Comparison of ENCODE assay signal across 8 cellular contexts in the genomic region with DNA sequence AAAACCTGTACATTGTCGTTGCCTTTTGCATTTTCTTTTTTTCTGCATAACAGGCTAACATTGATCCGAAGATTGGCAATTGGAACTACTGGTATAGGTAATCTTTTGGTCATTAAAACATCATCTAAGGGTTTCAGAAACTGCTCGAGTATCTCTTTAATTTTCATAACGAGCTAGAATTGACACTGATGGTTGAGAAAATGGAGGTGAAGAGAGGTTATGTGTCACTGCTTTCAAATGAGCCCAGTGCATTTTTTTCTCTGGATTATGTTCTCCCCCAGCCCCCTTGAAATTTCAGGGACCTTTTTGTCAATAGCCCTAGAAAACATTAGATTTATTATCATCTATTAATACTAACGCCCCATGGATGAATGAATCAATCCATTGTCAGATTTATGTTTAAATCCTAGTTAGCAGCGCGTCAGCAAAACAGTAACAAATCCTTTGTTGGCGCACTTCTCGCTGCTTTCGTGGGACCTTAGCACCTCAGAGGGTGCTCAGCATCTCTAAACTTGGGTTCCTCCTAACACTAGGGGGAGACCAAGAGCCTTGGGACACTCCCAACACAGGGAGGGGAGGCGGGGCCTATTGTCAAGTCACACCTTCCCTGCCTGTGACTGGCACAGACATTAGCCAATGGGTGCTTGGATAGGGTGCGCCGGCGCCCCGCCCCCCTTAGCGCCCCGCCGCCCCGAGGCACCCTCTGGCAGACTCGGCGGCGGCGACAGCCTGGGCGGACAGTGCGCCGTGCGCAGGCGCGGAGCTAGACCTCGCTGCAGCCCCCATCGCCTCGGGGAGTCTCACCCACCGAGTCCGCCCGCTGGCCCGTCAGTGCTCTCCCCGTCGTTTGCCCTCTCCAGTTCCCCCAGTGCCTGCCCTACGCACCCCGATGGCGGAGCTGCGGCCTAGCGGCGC. TPM values are rescaled to one million over a fixed set of nuclear protein-coding genes. Genes with fewer than 3 reads are reported as not detected.
DNase-seq lines count a peak whose midpoint lies in the region; ATAC-seq and TF ChIP-seq lines count a peak whose summit lies in the region.

Gene SUFU, plus strand, starts transcription at position 709 of the 915 bp plus-strand sequence. Its CDS starts 181 bp downstream, at position 890.

- TF ChIP-seq CTCF in lower leg skin (IDR thresholded peaks at IDR 0.05), result peak in 1 of 3 donors; percentile 71

- intact Hi-C loops in CD4-positive, alpha-beta memory T cell (cut with micrococcal nuclease), result loop anchor here (1.0 to 5.0 kb wide), 7 partner anchors 80 to 1414 kb away; partner anchors contain the start of genes CNNM2, GBF1, STN1 and TAF5
- intact Hi-C loops in lower leg skin (cut with DNase I; ENCODE audit: low total_unique reads), result loop anchor here (2.0 kb wide), 1 partner anchor 81 kb away; no protein-coding TSS in a partner anchor

- ATAC-seq in GM19397 (IDR thresholded peaks at IDR 0.05; ENCODE audit: unreplicated experiment) (peak; percentile 63), HG03571 (IDR thresholded peaks at IDR 0.05; ENCODE audit: unreplicated experiment) (peak; percentile 51)

- H3K27me3 Mint-ChIP-seq in CD4-positive, alpha-beta memory T cell, result no peaks in the 10 kb centered on the region

- no peak for TF ChIP-seq POLR2A in lower leg skin (IDR thresholded peaks at IDR 0.05)

- POLR2A ChIA-PET in CD4-positive, alpha-beta memory T cell (lab: Charles Lee; ENCODE audit: partially characterized antibody), result interaction anchor here (0.6 to 5.7 kb wide), 27 partner anchors 9 to 686 kb away, joined by 3 to 54 read pairs (median 4); partner anchors contain the start of genes ARL3, ARMH3, C10orf95 and CUEDC2

- peak within 1 kb of the TSS in 6 of 7 donors; percentile 86 to 95 (median 94) for H3K27ac Mint-ChIP-seq in CD4-positive, alpha-beta memory T cell

- CTCF ChIA-PET in CD4-positive, alpha-beta memory T cell (lab: Charles Lee; ENCODE audit: partially characterized antibody), result interaction anchor here (0.9 to 5.7 kb wide), 23 partner anchors 8 to 366 kb away, joined by 3 to 64 read pairs (median 4); partner anchors contain the start of genes ARL3, C10orf95, CUEDC2 and FBXL15

- no peaks in the 10 kb centered on the region for H3K9me3 Mint-ChIP-seq in CD4-positive, alpha-beta memory T cell

- H3K27me3 ChIP-seq in CD4-positive, alpha-beta memory T cell (ENCODE audit: insufficient read depth, low read length), result no peaks in the 10 kb centered on the region
- H3K27me3 ChIP-seq in duodenal mucosa (ENCODE audit: control insufficient read depth in 1 of 2, insufficient read depth in 2 of 2, low read length in 2 of 2), result no peaks in the 10 kb centered on the region

- peak within 1 kb of the TSS in 2 of 8 donors; percentile 92 to 95 for H3K4me3 Mint-ChIP-seq in CD4-positive, alpha-beta memory T cell

- WGBS in lower leg skin, 2 donors, result 1 to 4% methylated on average over 31 to 42 of the region's 44 CpGs

- H3K9ac ChIP-seq in duodenal mucosa (ENCODE audit: low read depth in 1 of 2, low read length in 2 of 2), result peak within 1 kb of the TSS; percentile 76 to 77

- H3K4me3 ChIP-seq in CD4-positive, alpha-beta memory T cell (ENCODE audit: low read length in 2 of 2), result peak within 1 kb of the TSS; percentile 97 to 99
- H3K4me3 ChIP-seq in duodenal mucosa (ENCODE audit: low read depth in 1 of 2, low read length in 2 of 2), result peak within 1 kb of the TSS; percentile 86 to 96
- H3K4me3 ChIP-seq in lower leg skin (ENCODE audit: low read depth, poor library complexity, severe bottlenecking), result peak within 1 kb of the TSS; percentile 71

- peaks cover 21 to 49% (median 35%) of the 10 kb centered on the region in 4 donors for H3K4me1 Mint-ChIP-seq in CD4-positive, alpha-beta memory T cell

- peak; percentile 98 to 99 (median 98) for DNase-seq in CD4-positive, alpha-beta memory T cell
- DNase-seq in NCI-H774 (lab: John Stamatoyannopoulos, UW), result peak; percentile 86
- peak; percentile 97 for DNase-seq in activated CD4-positive, alpha-beta T cell treated with anti-CD3 and anti-CD28 coated beads, Interleukin-2, amount 50 U/mL, for 4 hours
- peak; percentile 98 to 99 for DNase-seq in lower leg skin (ENCODE audit: low spot score in 2 of 2)
- DNase-seq in stimulated activated CD4-positive, alpha-beta T cell treated with anti-CD3 and anti-CD28 coated beads, Interleukin-4, amount 100 ng/mL, for 48 hours (ENCODE audit: low read depth in 2 of 2), result peak; percentile 98

- H3K36me3 Mint-ChIP-seq in CD4-positive, alpha-beta memory T cell, result peaks cover 5 to 23% of the 10 kb centered on the region in 2 donors

- H3K27ac ChIP-seq in CD4-positive, alpha-beta memory T cell (ENCODE audit: low read depth, low read length), result peak within 1 kb of the TSS; percentile 91
- H3K27ac ChIP-seq in duodenal mucosa (ENCODE audit: low read depth, low read length), result peak within 1 kb of the TSS; percentile 35

- peaks cover 54% of the 10 kb centered on the region for H3K4me1 ChIP-seq in CD4-positive, alpha-beta memory T cell (ENCODE audit: insufficient read depth, low read length)
- H3K4me1 ChIP-seq in duodenal mucosa (ENCODE audit: control insufficient read depth in 1 of 2, insufficient read depth in 2 of 2, low read length in 2 of 2), result peaks cover 21 to 27% of the 10 kb centered on the region in 2 donors

- no peaks in the 10 kb centered on the region for H3K9me3 ChIP-seq in CD4-positive, alpha-beta memory T cell (ENCODE audit: control insufficient read depth in 1 of 2, low read length in 2 of 2)
- H3K9me3 ChIP-seq in duodenal mucosa (ENCODE audit: control insufficient read depth in 1 of 2, low read length in 2 of 2), result no peaks in the 10 kb centered on the region

- H3K36me3 ChIP-seq in CD4-positive, alpha-beta memory T cell (ENCODE audit: insufficient read depth, low read length), result peaks cover 2% of the 10 kb centered on the region
- no peaks in the 10 kb centered on the region for H3K36me3 ChIP-seq in duodenal mucosa (ENCODE audit: control insufficient read depth in 1 of 2, insufficient read depth in 2 of 2, low read length in 2 of 2)

RNA-seq across cellular contexts. Expression of gene SUFU, which starts in this region (rescaled TPM):
- total RNA-seq in CD4-positive, alpha-beta memory T cell, result 10 to 100 TPM; 20.5 to 22.0 TPM
- 10 to 100 TPM in 1 of 2 donors, 1 to 10 TPM in 1; 2.0 to 12.6 TPM for polyA plus RNA-seq in CD4-positive, alpha-beta memory T cell
- total RNA-seq in lower leg skin, result 10 to 100 TPM; 15.8 to 19.8 (median 18.0) TPM

Comparison
In these comparisons a context has a peak if more than half of its experiments do, and no peak if none do; other contexts are left out.
1. Peak in every context shown above with its lines: DNase-seq, ATAC-seq, H3K4me3 ChIP-seq and H3K27ac ChIP-seq.